23 cellular contexts compared by ENCODE assay signal in the genomic region with DNA sequence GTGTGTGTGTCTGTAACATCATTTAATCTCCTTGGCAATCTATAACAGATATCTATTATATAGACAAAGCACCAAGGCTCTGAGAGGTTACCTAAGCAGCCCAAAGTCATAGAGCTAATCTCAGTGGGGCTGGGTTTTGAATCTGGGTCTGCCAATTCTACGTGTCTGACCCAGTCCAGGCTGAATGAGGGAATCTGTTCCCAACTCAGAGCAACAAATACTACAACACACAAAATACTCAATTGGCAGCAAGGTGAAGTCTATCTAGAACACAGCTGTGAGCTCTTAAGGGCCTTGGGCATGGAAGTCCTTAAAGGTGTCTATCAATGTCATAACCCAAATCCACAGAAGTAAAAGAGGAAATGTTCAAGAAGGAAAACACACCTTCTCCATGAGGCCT. TPM values are rescaled to one million over a fixed set of nuclear protein-coding genes. Genes with fewer than 3 reads are reported as not detected.
DNase-seq lines count a peak whose midpoint lies in the region; ATAC-seq and TF ChIP-seq lines count a peak whose summit lies in the region.
"Had no signal": no experiment of that assay in that cellular context is flagged by ENCODE, and none has a peak within 500 bp of the region (broad histone marks: within the 10 kb centered on the region; RNA-seq: fewer than 3 reads in every experiment).

No MANE protein-coding gene starts in this region.

- no peaks in the 10 kb centered on the region for H3K36me3 ChIP-seq in parathyroid adenoma (ENCODE audit: control insufficient read depth, insufficient read depth, low read length)
- peaks cover 32 to 61% (median 33%) of the 10 kb centered on the region in 3 donors for H3K36me3 ChIP-seq in tibial artery

- no peak overlapping the region for H3K9ac ChIP-seq in parathyroid adenoma
- H3K9ac ChIP-seq: BLaER1 treated with 17β-estradiol and CSF1 and Interleukin-3, amounts not matched to agents 10 nM and 100 nM had no signal

- H3K9me3 ChIP-seq in parathyroid adenoma (ENCODE audit: control insufficient read depth, low read length): no peaks in the 10 kb centered on the region
- no peaks in the 10 kb centered on the region for H3K9me3 ChIP-seq in tibial artery
- H3K9me3 ChIP-seq: upper lobe of right lung had no signal

- peak overlapping the region; percentile 55 for H3K4me2 ChIP-seq in parathyroid adenoma (ENCODE audit: low read length)
- H3K4me2 ChIP-seq: BLaER1 treated with 17β-estradiol and CSF1 and Interleukin-3, amounts not matched to agents 10 nM and 100 nM had no signal

- H3K4me3 ChIP-seq in parathyroid adenoma (ENCODE audit: low read depth, low read length) (no peak overlapping the region), tibial artery (no peak overlapping the region)
- H3K4me3 ChIP-seq: BLaER1 treated with 17β-estradiol and CSF1 and Interleukin-3, amounts not matched to agents 10 nM and 100 nM; upper lobe of right lung had no signal

- H3K27me3 ChIP-seq in parathyroid adenoma (ENCODE audit: control insufficient read depth, insufficient read depth, low read length) (no peaks in the 10 kb centered on the region), tibial artery (no peaks in the 10 kb centered on the region)
- H3K27me3 ChIP-seq: BLaER1 treated with 17β-estradiol and CSF1 and Interleukin-3, amounts not matched to agents 10 nM and 100 nM; upper lobe of right lung had no signal

- H3K79me2 ChIP-seq in parathyroid adenoma: peaks cover 5% of the 10 kb centered on the region

- H3K27ac ChIP-seq in caudate nucleus (ENCODE audit: low read depth, low read length) (peak overlapping the region; percentile 73), parathyroid adenoma (peak overlapping the region; percentile 82), tibial artery (peak overlapping the region; percentile 51 to 56)
- H3K27ac ChIP-seq: BLaER1 treated with 17β-estradiol and CSF1 and Interleukin-3, amounts not matched to agents 10 nM and 100 nM; epithelial cell of prostate had no signal

- peaks cover 18% of the 10 kb centered on the region for H3K4me1 ChIP-seq in parathyroid adenoma
- H3K4me1 ChIP-seq in tibial artery: peaks cover 0 to 47% (median 21%) of the 10 kb centered on the region in 4 donors
- H3K4me1 ChIP-seq: upper lobe of right lung had no signal

- peak; percentile 11 to 24 for ATAC-seq in left cardiac atrium
- no peak for ATAC-seq in HG03097 (IDR thresholded peaks at IDR 0.05; ENCODE audit: low FRiP score, unreplicated experiment)
- no peak for ATAC-seq in omental fat pad (ENCODE audit: low FRiP score)
- ATAC-seq: activated CD4-positive, alpha-beta T cell treated with anti-CD3 and anti-CD28 coated beads for 36 hours; upper lobe of right lung had no signal

- DNase-seq in caudate nucleus (lab: John Stamatoyannopoulos, UW) (no peak), left cardiac atrium (no peak), tibial artery (no peak), HPDE6-E6E7 (ENCODE audit: extremely low spot score) (no peak), omental fat pad (ENCODE audit: low spot score) (no peak)
- DNase-seq: activated CD4-positive, alpha-beta T cell treated with anti-CD3 and anti-CD28 coated beads for 36 hours; activated naive CD4-positive, alpha-beta T cell treated with anti-CD3 and anti-CD28 coated beads, Interleukin-2, amount 50 U/mL, for 16 hours; amygdala; cortex of kidney; effector memory CD4-positive, alpha-beta T cell; glutamatergic neuron; mammary epithelial cell; NCI-H1436 treated with DMSO at 0.1 percent for 48 hours; NCI-H774; nephron progenitor cell; retina; stimulated activated CD4-positive, alpha-beta T cell treated with anti-CD3 and anti-CD28 coated beads, Interleukin-12 subunit alpha, Interleukin-12 subunit beta, amount 100 ng/mL, for 4 hours; stimulated activated CD4-positive, alpha-beta T cell treated with anti-CD3 and anti-CD28 coated beads, Interleukin-4, amount 100 ng/mL, for 1 hour; upper lobe of right lung had no signal

- no peak for TF ChIP-seq CTCF in parathyroid adenoma (IDR thresholded peaks at IDR 0.05)
- TF ChIP-seq CTCF in tibial artery (IDR thresholded peaks at IDR 0.05): no peak
- no peak for TF ChIP-seq CTCF in omental fat pad (IDR thresholded peaks at IDR 0.05)

- intact Hi-C loops in left cardiac atrium (cut with DNase I): no loop called here
- intact Hi-C loops in tibial artery (cut with DNase I; ENCODE audit: low total_unique reads): no loop called here

- no peak overlapping the region for H2AFZ ChIP-seq in parathyroid adenoma

RNA-seq across cellular contexts. Expression of a gene that starts 47.5 kb away (rescaled TPM):
- 10 to 100 TPM in 1 of 2 donors, 1 to 10 TPM in 1; 4.9 to 12.4 TPM for total RNA-seq in left cardiac atrium
- total RNA-seq in omental fat pad: 10 to 100 TPM in 1 of 4 donors, 1 to 10 TPM in 3; 6.8 to 13.7 (median 8.3) TPM

Comparison
In these comparisons a context has a peak if more than half of its experiments do, and no peak if none do; other contexts are left out.
1. ATAC-seq: peak in left cardiac atrium (2 of 2); none in HG03097 (single experiment) and omental fat pad (single experiment).
2. Peak in every context shown above with its lines, with median percentiles within 50 percentile points of each other: H3K27ac ChIP-seq.